ENCODE assay signal across 9 cellular contexts in the genomic region with DNA sequence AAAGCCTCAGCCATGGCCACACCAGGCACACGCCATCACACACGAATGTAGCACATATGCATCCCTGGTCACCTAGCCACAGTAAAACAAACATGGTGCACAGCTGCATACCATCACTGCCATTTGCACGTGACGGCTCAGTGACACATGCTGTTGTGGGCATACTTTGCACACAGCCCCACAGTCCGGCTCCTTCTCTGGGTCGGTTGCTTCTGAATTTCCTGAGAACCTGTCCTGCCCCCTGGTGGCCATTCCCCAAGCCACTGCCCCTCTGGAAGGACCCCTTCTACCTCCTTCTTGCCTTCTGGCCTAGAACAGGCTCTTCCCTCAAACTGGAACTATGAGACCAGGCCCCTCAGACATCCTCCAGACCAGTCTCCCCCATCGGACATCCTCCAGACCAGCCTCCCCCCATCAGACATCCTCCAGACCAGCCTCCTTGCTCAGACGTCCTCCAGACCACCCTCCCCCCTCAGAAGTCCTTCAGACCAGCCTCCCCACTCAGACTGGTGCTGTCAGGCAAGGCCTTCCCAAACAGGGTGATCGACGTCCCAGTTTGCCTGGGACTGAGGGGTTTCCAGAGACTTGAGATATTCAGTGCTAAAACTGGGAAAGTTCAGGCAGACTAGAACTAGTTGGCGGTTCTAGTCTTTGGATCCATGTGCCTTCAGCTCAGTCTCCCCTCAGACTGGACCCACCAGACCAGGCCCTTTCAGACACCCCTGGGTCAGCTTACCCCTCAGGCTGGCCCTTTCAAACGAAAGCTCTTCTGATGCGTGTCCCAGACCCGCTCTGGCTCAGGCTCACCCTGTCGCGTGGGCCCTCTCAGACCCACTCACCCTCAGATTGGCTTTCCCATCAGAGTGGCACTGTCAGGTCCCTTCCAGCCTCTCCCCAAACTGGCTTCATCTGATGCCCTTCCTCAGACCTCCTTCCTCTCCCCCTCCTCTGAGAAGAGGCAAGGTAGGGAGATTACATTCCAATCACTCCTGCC. TPM values are rescaled to one million over a fixed set of nuclear protein-coding genes. Genes with fewer than 3 reads are reported as not detected.
DNase-seq lines count a peak whose midpoint lies in the region; ATAC-seq, FAIRE-seq and TF ChIP-seq lines count a peak whose summit lies in the region.
"Had no signal": no experiment of that assay in that cellular context is flagged by ENCODE, and none has a peak within 500 bp of the region (broad histone marks: within the 10 kb centered on the region; RNA-seq: fewer than 3 reads in every experiment).

No MANE protein-coding gene starts in this region.

- intact Hi-C loops in kidney (cut with DNase I): loop anchor here (5.0 kb wide), 1 partner anchor 45 kb away; no protein-coding TSS in a partner anchor

- H3K27ac ChIP-seq in DOHH2 (ENCODE audit: low read depth, low read length): no peak overlapping the region
- H3K27ac ChIP-seq in kidney (ENCODE audit: low read depth in 2 of 2, low read length in 2 of 2): no peak overlapping the region

- H4K20me1 ChIP-seq in DOHH2 (ENCODE audit: control insufficient read depth, insufficient read depth, low read depth, low read length): no peaks in the 10 kb centered on the region

- no peaks in the 10 kb centered on the region for H3K79me2 ChIP-seq in DOHH2 (ENCODE audit: control insufficient read depth, low read length)

- no peak for FAIRE-seq in kidney (lab: Jason Lieb, UNC)

- TF ChIP-seq CTCF in DOHH2 (IDR thresholded peaks at IDR 0.05; ENCODE audit: low read depth, low read length, poor library complexity, severe bottlenecking): peak; percentile 72
- TF ChIP-seq CTCF in cardiac fibroblast (IDR thresholded peaks at IDR 0.05; ENCODE audit: low read depth, low read length): peak; percentile 75
- TF ChIP-seq CTCF in kidney (IDR thresholded peaks at IDR 0.05; ENCODE audit: borderline replicate concordance, extremely low read depth, insufficient read depth): peak; percentile 47

- no peaks in the 10 kb centered on the region for H3K9me3 ChIP-seq in DOHH2 (ENCODE audit: control insufficient read depth, insufficient read depth, low read length)
- H3K9me3 ChIP-seq in kidney (ENCODE audit: control insufficient read depth in 1 of 2, low read length in 2 of 2): no peaks in the 10 kb centered on the region

- no peaks in the 10 kb centered on the region for H3K9me2 ChIP-seq in DOHH2 (replicated peaks; ENCODE audit: control insufficient read depth, low read length)

- H3K4me3 ChIP-seq in DOHH2 (ENCODE audit: low read length) (no peak overlapping the region), cardiac fibroblast (replicated peaks in 1 of 2; ENCODE audit: low read depth in 2 of 2, low read length in 2 of 2) (no peak overlapping the region), kidney (ENCODE audit: low read length in 2 of 2) (no peak overlapping the region)

- peaks cover 13% of the 10 kb centered on the region for H3K27me3 Mint-ChIP-seq in T-helper 2 cell treated with Interferon-gamma antibody and Interleukin-4, amounts not matched to agents 5 μg/mL and 100 μg/mL, for 36 hours (ENCODE audit: low read depth)

- no peak overlapping the region for H3K27ac Mint-ChIP-seq in T-helper 2 cell treated with Interferon-gamma antibody and Interleukin-4, amounts not matched to agents 5 μg/mL and 100 μg/mL, for 36 hours

- no peaks in the 10 kb centered on the region for H3K36me3 Mint-ChIP-seq in T-helper 2 cell treated with Interferon-gamma antibody and Interleukin-4, amounts not matched to agents 5 μg/mL and 100 μg/mL, for 36 hours (ENCODE audit: low read depth)

- peak; percentile 73 for DNase-seq in M059J (ENCODE audit: low read depth)
- peak; percentile 39 for DNase-seq in T-helper 2 cell treated with Interferon-gamma antibody and Interleukin-4, amounts not matched to agents 5 μg/mL and 100 μg/mL, for 36 hours (ENCODE audit: low spot score)
- DNase-seq in cardiac fibroblast (ENCODE audit: low read depth in 2 of 2): peak; percentile 84 to 87
- DNase-seq in kidney: peak; percentile 68
- peak; percentile 59 to 73 for DNase-seq in stimulated activated CD4-positive, alpha-beta T cell treated with anti-CD3 and anti-CD28 coated beads, Interleukin-2, amount 100 ng/mL, for 24 hours
- DNase-seq in NCI-H1048 (lab: John Stamatoyannopoulos, UW): no peak

- ATAC-seq in HG03139 (IDR thresholded peaks at IDR 0.05; ENCODE audit: unreplicated experiment): no peak

- no peaks in the 10 kb centered on the region for H3F3A ChIP-seq in DOHH2 (ENCODE audit: control insufficient read depth, insufficient read depth)

- H3K36me3 ChIP-seq in DOHH2 (ENCODE audit: control insufficient read depth, low read length) (no peaks in the 10 kb centered on the region), kidney (ENCODE audit: control insufficient read depth in 1 of 2, insufficient read depth in 2 of 2, low read length in 2 of 2) (no peaks in the 10 kb centered on the region)

- no peaks in the 10 kb centered on the region for H3K4me1 Mint-ChIP-seq in T-helper 2 cell treated with Interferon-gamma antibody and Interleukin-4, amounts not matched to agents 5 μg/mL and 100 μg/mL, for 36 hours (ENCODE audit: low read depth)

- H3K27me3 ChIP-seq in DOHH2 (ENCODE audit: control insufficient read depth, low read length): 0 out of 2 replicates have a peak, but pooled peaks cover 4% of the 10 kb centered on the region

- H3K9ac ChIP-seq in kidney (ENCODE audit: low read length in 2 of 2): no peak overlapping the region

- H3K9me3 Mint-ChIP-seq in T-helper 2 cell treated with Interferon-gamma antibody and Interleukin-4, amounts not matched to agents 5 μg/mL and 100 μg/mL, for 36 hours: no peaks in the 10 kb centered on the region

- no peak overlapping the region for H3K4me2 ChIP-seq in DOHH2 (ENCODE audit: low read length)

- H3K4me3 Mint-ChIP-seq in T-helper 2 cell treated with Interferon-gamma antibody and Interleukin-4, amounts not matched to agents 5 μg/mL and 100 μg/mL, for 36 hours: no peak overlapping the region

- H3K4me1 ChIP-seq in DOHH2 (ENCODE audit: control insufficient read depth, low read length): no peaks in the 10 kb centered on the region
- no peaks in the 10 kb centered on the region for H3K4me1 ChIP-seq in kidney (ENCODE audit: control insufficient read depth in 1 of 2, insufficient read depth in 1 of 2, low read depth in 1 of 2, low read length in 2 of 2)

RNA-seq across cellular contexts. Expression of a gene that starts 24.3 kb away (rescaled TPM):
- 0.71 and 2.0 TPM in 2 replicates for total RNA-seq in M059J (2014; rRNA removed; shearing (Covaris generic))
- 0.22 TPM for total RNA-seq in kidney
- polyA plus RNA-seq in kidney (ENCODE audit: insufficient read depth, low read depth, low replicate concordance): 2.7 TPM

RNA-seq across cellular contexts. Expression of a gene that starts 42.4 kb away (rescaled TPM):
- total RNA-seq in M059J (2014; rRNA removed; shearing (Covaris generic)): 0.05 and 0.07 TPM in 2 replicates
- total RNA-seq in kidney: 3.7 TPM
- polyA plus RNA-seq in kidney (ENCODE audit: insufficient read depth, low read depth, low replicate concordance): 1.7 TPM
- total RNA-seq: activated CD8-positive, alpha-beta memory T cell treated with anti-CD3 and anti-CD28 coated beads for 36 hours had no signal
